In the genomic region with DNA sequence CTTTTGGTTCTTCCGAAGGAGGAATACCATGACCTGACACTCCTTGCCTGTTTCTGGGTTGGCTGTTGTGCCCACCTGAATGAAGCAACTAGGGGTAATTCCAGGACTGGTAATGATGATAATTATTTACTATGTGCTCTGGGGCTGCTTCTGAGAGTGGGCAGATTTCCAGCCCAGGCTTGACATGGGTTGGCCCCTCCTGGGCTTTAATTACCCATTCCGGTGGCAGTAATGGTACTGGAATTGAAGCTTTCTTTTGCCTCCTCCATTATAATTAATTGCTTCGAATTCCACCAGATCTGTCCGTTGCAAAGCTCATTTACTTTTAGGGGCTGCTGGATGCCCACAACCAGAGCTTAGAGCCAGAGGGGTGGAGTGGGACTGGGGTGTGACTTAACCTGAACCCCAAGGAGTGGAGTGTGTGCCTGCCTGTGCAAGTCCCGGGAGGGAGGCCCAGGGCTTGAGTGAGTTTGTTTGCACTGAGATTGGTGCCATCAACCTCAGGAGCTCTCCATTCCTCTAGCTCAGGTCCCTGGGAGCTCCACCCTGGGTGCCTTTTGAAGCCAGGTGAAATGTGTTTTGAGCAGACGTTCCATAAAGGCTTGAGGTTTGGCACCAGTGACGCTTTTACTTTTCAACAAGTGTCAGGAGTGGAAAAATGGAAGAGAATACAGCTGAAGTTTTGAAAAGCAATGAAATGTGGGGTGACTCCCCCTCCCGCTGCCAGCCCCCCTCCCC, we compare ENCODE assay signal across 10 cellular contexts.
DNase-seq lines count a peak whose midpoint lies in the region; ATAC-seq and TF ChIP-seq lines count a peak whose summit lies in the region.
"Had no signal": no experiment of that assay in that cellular context is flagged by ENCODE, and none has a peak within 500 bp of the region (broad histone marks: within the 10 kb centered on the region; RNA-seq: fewer than 3 reads in every experiment).

No MANE protein-coding gene starts in this region.

- H3K4me2 ChIP-seq in osteoblast (ENCODE audit: insufficient read depth, low read length) = no peak overlapping the region

- H4K20me1 ChIP-seq in osteoblast (ENCODE audit: insufficient read depth, low read length) = no peaks in the 10 kb centered on the region

- no peak for TF ChIP-seq POLR2A in esophagus muscularis mucosa (IDR thresholded peaks at IDR 0.05; ENCODE audit: low read depth)

- H3K4me3 ChIP-seq in Caco-2 (ENCODE audit: low read depth, low read length) = no peak overlapping the region
- peak overlapping the region; percentile 58 to 72 (median 66) for H3K4me3 ChIP-seq in esophagus muscularis mucosa
- no peak overlapping the region for H3K4me3 ChIP-seq in osteoblast (ENCODE audit: insufficient read depth, low read length)

- no peaks in the 10 kb centered on the region for H3K36me3 ChIP-seq in Caco-2 (ENCODE audit: control insufficient read depth, insufficient read depth, low read length)
- H3K36me3 ChIP-seq in esophagus muscularis mucosa = peaks cover 0 to 9% (median 0%) of the 10 kb centered on the region in 4 donors
- H3K36me3 ChIP-seq in osteoblast (ENCODE audit: insufficient read depth, low read length) = no peaks in the 10 kb centered on the region
- H3K36me3 ChIP-seq: Peyer's patch had no signal

- 64% methylated on average over 8 of the region's 8 CpGs for WGBS in esophagus muscularis mucosa

- H3K4me1 ChIP-seq in Caco-2 = 0 out of 2 replicates have a peak, but pooled peaks cover 6% of the 10 kb centered on the region
- peaks cover 21 to 27% (median 23%) of the 10 kb centered on the region in 4 donors for H3K4me1 ChIP-seq in esophagus muscularis mucosa
- peaks cover 7% of the 10 kb centered on the region for H3K4me1 ChIP-seq in osteoblast (ENCODE audit: insufficient read depth, low read length)
- H3K4me1 ChIP-seq: Peyer's patch had no signal

- intact Hi-C loops in Caco-2 (cut with micrococcal nuclease; ENCODE audit: unreplicated experiment) = no loop called here
- intact Hi-C loops in esophagus muscularis mucosa (cut with DNase I) = no loop called here
- intact Hi-C loops in left colon (cut with DNase I, micrococcal nuclease) = no loop called here

- no peaks in the 10 kb centered on the region for H3K36me3 Mint-ChIP-seq in Caco-2 (ENCODE audit: insufficient read depth, unreplicated experiment)

- H3K9me3 Mint-ChIP-seq in Caco-2 (ENCODE audit: unreplicated experiment) = no peaks in the 10 kb centered on the region

- no peak for ATAC-seq in left colon
- ATAC-seq in HG03045 (IDR thresholded peaks at IDR 0.05; ENCODE audit: unreplicated experiment) = no peak

- CTCF ChIA-PET in Caco-2 (lab: Charles Lee) = no interaction called here

- no peak for DNase-seq in Caco-2
- DNase-seq in NCI-H69 (lab: John Stamatoyannopoulos, UW) = peak; percentile 38
- DNase-seq in esophagus muscularis mucosa (ENCODE audit: extremely low spot score) = no peak
- DNase-seq in osteoblast (ENCODE audit: insufficient read length, low spot score, missing footprints) = peak; percentile 59
- no peak for DNase-seq in ACHN
- no peak for DNase-seq in pons (ENCODE audit: low spot score)
- no peak for DNase-seq in left colon
- DNase-seq: NCI-H1092, Peyer's patch had no signal

- H3K27ac ChIP-seq in esophagus muscularis mucosa (replicated peaks in 1 of 4) (peak overlapping the region; percentile 66 to 74 (median 72)), osteoblast (ENCODE audit: low read depth, low read length) (no peak overlapping the region)

- peak overlapping the region; percentile 73 for H3K4me3 Mint-ChIP-seq in Caco-2 (ENCODE audit: unreplicated experiment)

- POLR2A ChIA-PET in Caco-2 (lab: Charles Lee) = no interaction called here

- H3K9me3 ChIP-seq in Caco-2 (no peaks in the 10 kb centered on the region; the same call in 1 of the 2 replicates), esophagus muscularis mucosa (peaks cover 0 to 5% (median 4%) of the 10 kb centered on the region in 4 donors), osteoblast (ENCODE audit: low read depth, low read length) (no peaks in the 10 kb centered on the region)

- H2AFZ ChIP-seq in osteoblast (ENCODE audit: low read length) = no peak overlapping the region

- no peaks in the 10 kb centered on the region for H3K79me2 ChIP-seq in osteoblast (ENCODE audit: insufficient read depth, low read length)

- no peak overlapping the region for H3K27ac Mint-ChIP-seq in Caco-2 (ENCODE audit: unreplicated experiment)

- no TSS peak for BruUV-seq in Caco-2 (replicated peaks; lab: Mats Ljungman, UMichigan)

- no peak for TF ChIP-seq EP300 in esophagus muscularis mucosa (IDR thresholded peaks at IDR 0.05)

- in situ Hi-C loops in ACHN (cut with HindIII; ENCODE audit: low pct_ligation_motif_present, low pct_unique_long_range_greater_than_20kb, low sequenced_read_pairs) = no loop called here

- H3K4me1 Mint-ChIP-seq in Caco-2 (ENCODE audit: low read depth, unreplicated experiment) = peaks cover 7% of the 10 kb centered on the region

- TF ChIP-seq CTCF in Caco-2 (IDR thresholded peaks at IDR 0.05; ENCODE audit: insufficient read depth in 1 of 2, low read depth in 1 of 2, low read length in 1 of 2, severe bottlenecking in 1 of 2, unreplicated experiment in 1 of 2) = no peak
- TF ChIP-seq CTCF in esophagus muscularis mucosa (IDR thresholded peaks at IDR 0.05) = no peak
- no peak for TF ChIP-seq CTCF in osteoblast (IDR thresholded peaks at IDR 0.05; ENCODE audit: extremely low read depth, low read depth, low read length)

- H3K27me3 ChIP-seq in Caco-2 (replicated peaks; ENCODE audit: control insufficient read depth, insufficient read depth, low read length) (no peaks in the 10 kb centered on the region; the same call in 1 of the 2 replicates), esophagus muscularis mucosa (peaks cover 0 to 44% (median 8%) of the 10 kb centered on the region in 4 donors), osteoblast (ENCODE audit: insufficient read depth, low read length) (peaks cover 38% of the 10 kb centered on the region)

- H3K27me3 Mint-ChIP-seq in Caco-2 (ENCODE audit: insufficient read depth, unreplicated experiment) = peaks cover 4% of the 10 kb centered on the region

Comparison
In these comparisons a context has a peak if more than half of its experiments do, and no peak if none do; other contexts are left out.
1. DNase-seq: peak in NCI-H69 (single experiment) and osteoblast (single experiment); none in Caco-2 (0 of 2), esophagus muscularis mucosa (single experiment), ACHN (single experiment), pons (single experiment) and left colon (0 of 2).
2. H3K4me3 ChIP-seq: peak in esophagus muscularis mucosa (4 of 4); none in Caco-2 (single experiment) and osteoblast (single experiment).